Comparison of ENCODE assay signal across 1 cellular context in the genomic region with DNA sequence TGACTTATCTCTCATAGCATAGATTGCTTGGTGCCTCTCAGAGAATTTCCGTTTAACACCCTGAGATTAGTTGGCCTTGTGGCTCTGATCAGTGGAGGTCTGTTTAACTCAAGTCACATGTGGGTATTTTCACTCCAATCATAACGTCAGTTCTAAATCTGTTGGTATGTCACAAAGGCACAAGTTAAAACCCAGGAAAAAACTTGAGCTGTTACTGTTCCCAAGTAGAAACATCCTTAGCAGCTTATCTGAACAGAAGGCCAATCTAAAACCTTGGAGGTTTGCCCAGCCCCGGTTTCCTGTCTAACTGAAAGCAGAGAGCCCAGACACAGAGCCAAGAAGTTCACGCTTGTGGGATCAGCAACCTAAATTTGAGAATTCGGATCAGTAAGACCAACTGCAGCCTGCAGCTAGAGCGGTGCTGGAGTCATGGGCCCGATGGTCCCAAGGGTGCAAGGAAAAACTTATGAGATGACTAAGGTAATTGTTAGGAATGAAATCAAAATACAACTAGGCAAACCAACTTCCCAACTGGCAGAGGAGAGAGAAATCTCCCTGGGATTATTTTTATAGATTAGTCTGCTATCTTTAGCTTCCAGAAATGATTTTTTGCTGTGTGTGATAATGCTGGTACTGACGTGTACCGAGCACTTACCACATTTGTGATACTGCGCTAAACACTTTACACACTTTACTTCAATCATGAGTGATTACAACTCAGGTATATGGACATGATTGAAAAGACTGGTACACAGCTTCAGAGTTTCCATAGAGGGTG.
TF ChIP-seq lines count a peak whose summit lies in the region.

No MANE protein-coding gene starts in this region.

TF ChIP-seq in SK-N-SH, 30 proteins besides CTCF, POLR2A, EP300 and RAD21 (continued from another document):
- TF ChIP-seq, protein P1, sequence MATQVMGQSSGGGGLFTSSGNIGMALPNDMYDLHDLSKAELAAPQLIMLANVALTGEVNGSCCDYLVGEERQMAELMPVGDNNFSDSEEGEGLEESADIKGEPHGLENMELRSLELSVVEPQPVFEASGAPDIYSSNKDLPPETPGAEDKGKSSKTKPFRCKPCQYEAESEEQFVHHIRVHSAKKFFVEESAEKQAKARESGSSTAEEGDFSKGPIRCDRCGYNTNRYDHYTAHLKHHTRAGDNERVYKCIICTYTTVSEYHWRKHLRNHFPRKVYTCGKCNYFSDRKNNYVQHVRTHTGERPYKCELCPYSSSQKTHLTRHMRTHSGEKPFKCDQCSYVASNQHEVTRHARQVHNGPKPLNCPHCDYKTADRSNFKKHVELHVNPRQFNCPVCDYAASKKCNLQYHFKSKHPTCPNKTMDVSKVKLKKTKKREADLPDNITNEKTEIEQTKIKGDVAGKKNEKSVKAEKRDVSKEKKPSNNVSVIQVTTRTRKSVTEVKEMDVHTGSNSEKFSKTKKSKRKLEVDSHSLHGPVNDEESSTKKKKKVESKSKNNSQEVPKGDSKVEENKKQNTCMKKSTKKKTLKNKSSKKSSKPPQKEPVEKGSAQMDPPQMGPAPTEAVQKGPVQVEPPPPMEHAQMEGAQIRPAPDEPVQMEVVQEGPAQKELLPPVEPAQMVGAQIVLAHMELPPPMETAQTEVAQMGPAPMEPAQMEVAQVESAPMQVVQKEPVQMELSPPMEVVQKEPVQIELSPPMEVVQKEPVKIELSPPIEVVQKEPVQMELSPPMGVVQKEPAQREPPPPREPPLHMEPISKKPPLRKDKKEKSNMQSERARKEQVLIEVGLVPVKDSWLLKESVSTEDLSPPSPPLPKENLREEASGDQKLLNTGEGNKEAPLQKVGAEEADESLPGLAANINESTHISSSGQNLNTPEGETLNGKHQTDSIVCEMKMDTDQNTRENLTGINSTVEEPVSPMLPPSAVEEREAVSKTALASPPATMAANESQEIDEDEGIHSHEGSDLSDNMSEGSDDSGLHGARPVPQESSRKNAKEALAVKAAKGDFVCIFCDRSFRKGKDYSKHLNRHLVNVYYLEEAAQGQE (IDR thresholded peaks at IDR 0.05; ENCODE audit: low read depth, low read length) = no peak
- TF ChIP-seq SMC3 (IDR thresholded peaks at IDR 0.05; ENCODE audit: low read depth, low read length) = no peak
- TF ChIP-seq, protein P2, sequence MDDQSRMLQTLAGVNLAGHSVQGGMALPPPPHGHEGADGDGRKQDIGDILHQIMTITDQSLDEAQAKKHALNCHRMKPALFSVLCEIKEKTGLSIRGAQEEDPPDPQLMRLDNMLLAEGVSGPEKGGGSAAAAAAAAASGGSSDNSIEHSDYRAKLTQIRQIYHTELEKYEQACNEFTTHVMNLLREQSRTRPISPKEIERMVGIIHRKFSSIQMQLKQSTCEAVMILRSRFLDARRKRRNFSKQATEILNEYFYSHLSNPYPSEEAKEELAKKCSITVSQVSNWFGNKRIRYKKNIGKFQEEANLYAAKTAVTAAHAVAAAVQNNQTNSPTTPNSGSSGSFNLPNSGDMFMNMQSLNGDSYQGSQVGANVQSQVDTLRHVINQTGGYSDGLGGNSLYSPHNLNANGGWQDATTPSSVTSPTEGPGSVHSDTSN (IDR thresholded peaks at IDR 0.05) = no peak; the same call in 1 of the 2 replicates
- no peak for TF ChIP-seq YY1 (IDR thresholded peaks at IDR 0.05; ENCODE audit: low read depth)
- no peak for TF ChIP-seq RFX5 (IDR thresholded peaks at IDR 0.05; ENCODE audit: low read length)
- peak; percentile 22; the same call in 1 of the 2 replicates for TF ChIP-seq JUND (IDR thresholded peaks at IDR 0.05)
- TF ChIP-seq NRF1 (IDR thresholded peaks at IDR 0.05; ENCODE audit: low read depth, low read length) = no peak
- no peak for TF ChIP-seq MXI1 (IDR thresholded peaks at IDR 0.05; ENCODE audit: low read depth, low read length)
- TF ChIP-seq SIN3A (IDR thresholded peaks at IDR 0.05; ENCODE audit: borderline replicate concordance, low read depth, low read length) = no peak
